In the genomic region with DNA sequence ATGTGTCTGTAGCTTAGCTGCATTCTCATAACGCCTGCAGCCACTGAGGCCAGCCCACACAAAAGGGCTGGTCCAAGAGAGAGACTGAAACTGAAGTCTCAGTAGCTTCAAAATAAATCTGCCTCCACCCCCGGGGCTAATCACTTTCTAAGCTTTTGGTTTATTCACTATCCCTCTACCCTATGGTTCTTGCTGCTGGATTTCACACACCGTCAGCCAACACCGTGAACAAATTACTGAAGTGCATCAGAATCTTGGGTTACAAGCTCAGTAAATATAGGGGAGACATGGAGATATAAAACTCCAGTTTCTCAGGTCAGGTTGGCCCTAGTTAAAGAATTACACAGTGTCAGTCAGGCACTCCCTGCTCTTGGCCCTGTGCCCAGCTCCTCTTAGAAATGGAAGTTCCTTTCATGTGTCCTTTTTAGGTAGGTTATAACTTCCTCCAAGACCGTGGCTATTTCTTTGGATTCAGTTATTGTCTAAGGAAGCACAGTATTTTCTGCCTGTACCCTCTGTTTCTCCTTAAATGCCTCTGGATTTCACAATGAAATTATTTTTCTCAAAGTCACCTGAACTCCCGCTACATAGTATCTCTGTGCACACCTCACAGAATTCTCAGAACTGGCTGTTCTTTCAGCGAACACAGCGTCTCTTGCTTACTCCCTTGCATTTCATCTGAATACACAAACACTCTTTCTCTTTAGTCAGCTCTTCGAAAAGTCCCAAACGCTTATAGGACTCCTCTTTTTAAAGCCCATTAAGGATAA, we compare ENCODE assay signal across 8 cellular contexts.
DNase-seq lines count a peak whose midpoint lies in the region; ATAC-seq and TF ChIP-seq lines count a peak whose summit lies in the region.

No MANE protein-coding gene starts in this region.

- no peaks in the 10 kb centered on the region for H3K9me3 ChIP-seq in BE2C
- H3K9me3 ChIP-seq in SJCRH30 (replicated peaks), result no peaks in the 10 kb centered on the region
- no peaks in the 10 kb centered on the region for H3K9me3 ChIP-seq in left ventricle myocardium inferior (replicated peaks)
- H3K9me3 ChIP-seq in upper lobe of right lung, result no peaks in the 10 kb centered on the region

- H3K4me3 ChIP-seq in BE2C (ENCODE audit: low read depth, low read length), result no peak overlapping the region
- peak overlapping the region; percentile 43 for H3K4me3 ChIP-seq in SJCRH30
- no peak overlapping the region for H3K4me3 ChIP-seq in left ventricle myocardium inferior
- no peak overlapping the region for H3K4me3 ChIP-seq in upper lobe of right lung

- H3K36me3 ChIP-seq in BE2C (no peaks in the 10 kb centered on the region), SJCRH30 (no peaks in the 10 kb centered on the region), left ventricle myocardium inferior (no peaks in the 10 kb centered on the region), upper lobe of right lung (no peaks in the 10 kb centered on the region)

- intact Hi-C loops in left ventricle myocardium inferior (cut with micrococcal nuclease) (no loop called here), upper lobe of right lung (cut with DNase I) (no loop called here)

- DNase-seq in BE2C, result peak; percentile 46
- DNase-seq in SJCRH30, result peak; percentile 56 to 75
- peak; percentile 43 for DNase-seq in left ventricle myocardium inferior
- DNase-seq in upper lobe of right lung, result peak; percentile 72
- DNase-seq in COLO829 (ENCODE audit: low spot score), result no peak

- H3K27ac ChIP-seq in SJCRH30, result peak overlapping the region; percentile 6; the same call in 1 of the 2 replicates
- H3K27ac ChIP-seq in left ventricle myocardium inferior (replicated peaks), result no peak overlapping the region
- H3K27ac ChIP-seq in upper lobe of right lung, result no peak overlapping the region

- H3K4me1 ChIP-seq in BE2C, result no peaks in the 10 kb centered on the region
- H3K4me1 ChIP-seq in SJCRH30, result peaks cover 3% of the 10 kb centered on the region; the same call in 1 of the 2 replicates
- peaks cover 4% of the 10 kb centered on the region for H3K4me1 ChIP-seq in left ventricle myocardium inferior
- no peaks in the 10 kb centered on the region for H3K4me1 ChIP-seq in upper lobe of right lung

- ATAC-seq in GM18870 (IDR thresholded peaks at IDR 0.05; ENCODE audit: unreplicated experiment) (peak; percentile 69), HG03175 (IDR thresholded peaks at IDR 0.05; ENCODE audit: unreplicated experiment) (peak; percentile 73), upper lobe of right lung (peak; percentile 66), GM21576 (IDR thresholded peaks at IDR 0.05; ENCODE audit: unreplicated experiment) (no peak)

- H3K27me3 ChIP-seq in BE2C (no peaks in the 10 kb centered on the region), SJCRH30 (no peaks in the 10 kb centered on the region), left ventricle myocardium inferior (ENCODE audit: low read depth) (no peaks in the 10 kb centered on the region), upper lobe of right lung (no peaks in the 10 kb centered on the region)

- TF ChIP-seq CTCF in BE2C (IDR thresholded peaks at IDR 0.05; ENCODE audit: low read depth, low read length) (no peak), left ventricle myocardium inferior (IDR thresholded peaks at IDR 0.05; ENCODE audit: borderline replicate concordance) (no peak), upper lobe of right lung (IDR thresholded peaks at IDR 0.05) (no peak)
